In the genomic region with DNA sequence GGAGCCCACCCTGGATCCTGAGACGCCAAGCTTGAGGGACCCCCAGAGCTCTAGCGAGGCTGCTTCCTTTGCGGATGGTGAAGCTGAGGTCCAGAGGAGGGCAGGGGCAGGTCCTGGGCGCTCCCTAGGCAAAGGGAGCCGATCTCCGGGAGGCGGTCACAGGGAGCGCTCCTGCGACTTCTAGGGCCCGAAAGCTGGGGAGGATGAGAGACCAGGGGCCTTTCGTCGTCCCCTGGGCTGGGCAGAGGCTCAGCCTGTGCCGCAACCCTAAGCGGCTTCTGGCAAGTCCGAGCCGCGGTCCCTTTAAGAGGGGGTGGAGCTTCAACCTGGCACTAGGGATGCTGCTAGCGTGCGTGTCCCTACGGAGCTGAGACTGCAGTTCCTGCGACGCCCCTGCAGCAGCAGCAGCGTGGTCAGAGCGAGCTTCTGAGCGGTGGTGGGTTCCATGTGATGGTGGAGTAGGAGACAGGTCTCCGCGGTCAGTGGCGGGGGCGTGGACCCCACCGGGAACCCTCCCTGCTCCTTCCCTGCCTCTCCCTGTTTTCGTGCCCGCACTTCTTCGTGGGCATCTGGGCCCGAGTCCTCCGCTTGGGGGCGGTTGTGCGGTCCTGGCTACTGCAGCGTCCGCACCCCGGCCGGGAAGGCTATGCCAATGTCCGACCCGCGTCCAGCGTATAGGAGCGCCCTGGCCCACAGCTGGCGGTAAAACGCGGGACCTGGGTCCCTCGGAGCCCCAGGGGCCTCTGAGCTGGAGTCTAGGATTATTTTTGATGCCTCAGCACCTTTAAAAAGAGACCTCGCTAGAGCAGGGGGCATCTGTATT, we compare ENCODE assay signal across 1 cellular context.
TF ChIP-seq lines count a peak whose summit lies in the region.

No MANE protein-coding gene starts in this region.

TF ChIP-seq in GM12878, 131 proteins besides CTCF, POLR2A, EP300 and RAD21 (continued from another document and continues in another):
- TF ChIP-seq ZBTB40 (IDR thresholded peaks at IDR 0.05; ENCODE audit: borderline replicate concordance) (no peak), ATF2 (IDR thresholded peaks at IDR 0.05; ENCODE audit: low read length) (no peak), PKNOX1 (IDR thresholded peaks at IDR 0.05) (no peak), ZBTB11 (CRISPR knock-in tag; IDR thresholded peaks at IDR 0.05) (no peak), SMARCA5 (IDR thresholded peaks at IDR 0.05) (no peak; the same call in 1 of the 2 replicates), SUZ12 (IDR thresholded peaks at IDR 0.05; ENCODE audit: unreplicated experiment) (no peak), SREBF1 (IDR thresholded peaks at IDR 0.05; ENCODE audit: low read length) (no peak), FOXK2 (IDR thresholded peaks at IDR 0.05) (no peak), POU2F2 (IDR thresholded peaks at IDR 0.05; ENCODE audit: borderline replicate concordance, low read depth, low read length) (peak; percentile 71; the same call in 2 of the 3 replicates), LARP7 (IDR thresholded peaks at IDR 0.05) (no peak), RELB (IDR thresholded peaks at IDR 0.05; ENCODE audit: low read depth) (0 out of 2 replicates have a peak, but pooled peaks have one; percentile 57), POLR2AphosphoS2 (IDR thresholded peaks at IDR 0.05; ENCODE audit: low read depth, low read length) (0 out of 2 replicates have a peak, but pooled peaks have one; percentile 59), MEF2A (IDR thresholded peaks at IDR 0.05; ENCODE audit: insufficient read depth, low read depth, low read length) (no peak), NRF1 (conservative IDR thresholded peaks at IDR 0.05; ENCODE audit: low read depth, low read length) (no peak), EGR1 (IDR thresholded peaks at IDR 0.05; ENCODE audit: borderline replicate concordance in 1 of 2, low read depth in 2 of 2, low read length in 2 of 2) (0 out of 3 replicates have a peak, but pooled peaks of 1 of the 2 experiments have one; percentile 44), NR2F1 (conservative IDR thresholded peaks at IDR 0.05) (0 out of 2 replicates have a peak, but pooled peaks have one; percentile 51), SMAD1 (IDR thresholded peaks at IDR 0.05; ENCODE audit: low read depth, partially characterized antibody) (no peak), ZZZ3 (IDR thresholded peaks at IDR 0.05; ENCODE audit: control insufficient read depth, insufficient read length, low read depth) (no peak)
- TF ChIP-seq, protein P1, sequence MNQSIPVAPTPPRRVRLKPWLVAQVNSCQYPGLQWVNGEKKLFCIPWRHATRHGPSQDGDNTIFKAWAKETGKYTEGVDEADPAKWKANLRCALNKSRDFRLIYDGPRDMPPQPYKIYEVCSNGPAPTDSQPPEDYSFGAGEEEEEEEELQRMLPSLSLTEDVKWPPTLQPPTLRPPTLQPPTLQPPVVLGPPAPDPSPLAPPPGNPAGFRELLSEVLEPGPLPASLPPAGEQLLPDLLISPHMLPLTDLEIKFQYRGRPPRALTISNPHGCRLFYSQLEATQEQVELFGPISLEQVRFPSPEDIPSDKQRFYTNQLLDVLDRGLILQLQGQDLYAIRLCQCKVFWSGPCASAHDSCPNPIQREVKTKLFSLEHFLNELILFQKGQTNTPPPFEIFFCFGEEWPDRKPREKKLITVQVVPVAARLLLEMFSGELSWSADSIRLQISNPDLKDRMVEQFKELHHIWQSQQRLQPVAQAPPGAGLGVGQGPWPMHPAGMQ (IDR thresholded peaks at IDR 0.05; ENCODE audit: borderline replicate concordance), result no peak
- TF ChIP-seq, protein P2, sequence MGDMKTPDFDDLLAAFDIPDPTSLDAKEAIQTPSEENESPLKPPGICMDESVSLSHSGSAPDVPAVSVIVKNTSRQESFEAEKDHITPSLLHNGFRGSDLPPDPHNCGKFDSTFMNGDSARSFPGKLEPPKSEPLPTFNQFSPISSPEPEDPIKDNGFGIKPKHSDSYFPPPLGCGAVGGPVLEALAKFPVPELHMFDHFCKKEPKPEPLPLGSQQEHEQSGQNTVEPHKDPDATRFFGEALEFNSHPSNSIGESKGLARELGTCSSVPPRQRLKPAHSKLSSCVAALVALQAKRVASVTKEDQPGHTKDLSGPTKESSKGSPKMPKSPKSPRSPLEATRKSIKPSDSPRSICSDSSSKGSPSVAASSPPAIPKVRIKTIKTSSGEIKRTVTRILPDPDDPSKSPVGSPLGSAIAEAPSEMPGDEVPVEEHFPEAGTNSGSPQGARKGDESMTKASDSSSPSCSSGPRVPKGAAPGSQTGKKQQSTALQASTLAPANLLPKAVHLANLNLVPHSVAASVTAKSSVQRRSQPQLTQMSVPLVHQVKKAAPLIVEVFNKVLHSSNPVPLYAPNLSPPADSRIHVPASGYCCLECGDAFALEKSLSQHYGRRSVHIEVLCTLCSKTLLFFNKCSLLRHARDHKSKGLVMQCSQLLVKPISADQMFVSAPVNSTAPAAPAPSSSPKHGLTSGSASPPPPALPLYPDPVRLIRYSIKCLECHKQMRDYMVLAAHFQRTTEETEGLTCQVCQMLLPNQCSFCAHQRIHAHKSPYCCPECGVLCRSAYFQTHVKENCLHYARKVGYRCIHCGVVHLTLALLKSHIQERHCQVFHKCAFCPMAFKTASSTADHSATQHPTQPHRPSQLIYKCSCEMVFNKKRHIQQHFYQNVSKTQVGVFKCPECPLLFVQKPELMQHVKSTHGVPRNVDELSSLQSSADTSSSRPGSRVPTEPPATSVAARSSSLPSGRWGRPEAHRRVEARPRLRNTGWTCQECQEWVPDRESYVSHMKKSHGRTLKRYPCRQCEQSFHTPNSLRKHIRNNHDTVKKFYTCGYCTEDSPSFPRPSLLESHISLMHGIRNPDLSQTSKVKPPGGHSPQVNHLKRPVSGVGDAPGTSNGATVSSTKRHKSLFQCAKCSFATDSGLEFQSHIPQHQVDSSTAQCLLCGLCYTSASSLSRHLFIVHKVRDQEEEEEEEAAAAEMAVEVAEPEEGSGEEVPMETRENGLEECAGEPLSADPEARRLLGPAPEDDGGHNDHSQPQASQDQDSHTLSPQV (IDR thresholded peaks at IDR 0.05), result no peak
- TF ChIP-seq, protein P3, sequence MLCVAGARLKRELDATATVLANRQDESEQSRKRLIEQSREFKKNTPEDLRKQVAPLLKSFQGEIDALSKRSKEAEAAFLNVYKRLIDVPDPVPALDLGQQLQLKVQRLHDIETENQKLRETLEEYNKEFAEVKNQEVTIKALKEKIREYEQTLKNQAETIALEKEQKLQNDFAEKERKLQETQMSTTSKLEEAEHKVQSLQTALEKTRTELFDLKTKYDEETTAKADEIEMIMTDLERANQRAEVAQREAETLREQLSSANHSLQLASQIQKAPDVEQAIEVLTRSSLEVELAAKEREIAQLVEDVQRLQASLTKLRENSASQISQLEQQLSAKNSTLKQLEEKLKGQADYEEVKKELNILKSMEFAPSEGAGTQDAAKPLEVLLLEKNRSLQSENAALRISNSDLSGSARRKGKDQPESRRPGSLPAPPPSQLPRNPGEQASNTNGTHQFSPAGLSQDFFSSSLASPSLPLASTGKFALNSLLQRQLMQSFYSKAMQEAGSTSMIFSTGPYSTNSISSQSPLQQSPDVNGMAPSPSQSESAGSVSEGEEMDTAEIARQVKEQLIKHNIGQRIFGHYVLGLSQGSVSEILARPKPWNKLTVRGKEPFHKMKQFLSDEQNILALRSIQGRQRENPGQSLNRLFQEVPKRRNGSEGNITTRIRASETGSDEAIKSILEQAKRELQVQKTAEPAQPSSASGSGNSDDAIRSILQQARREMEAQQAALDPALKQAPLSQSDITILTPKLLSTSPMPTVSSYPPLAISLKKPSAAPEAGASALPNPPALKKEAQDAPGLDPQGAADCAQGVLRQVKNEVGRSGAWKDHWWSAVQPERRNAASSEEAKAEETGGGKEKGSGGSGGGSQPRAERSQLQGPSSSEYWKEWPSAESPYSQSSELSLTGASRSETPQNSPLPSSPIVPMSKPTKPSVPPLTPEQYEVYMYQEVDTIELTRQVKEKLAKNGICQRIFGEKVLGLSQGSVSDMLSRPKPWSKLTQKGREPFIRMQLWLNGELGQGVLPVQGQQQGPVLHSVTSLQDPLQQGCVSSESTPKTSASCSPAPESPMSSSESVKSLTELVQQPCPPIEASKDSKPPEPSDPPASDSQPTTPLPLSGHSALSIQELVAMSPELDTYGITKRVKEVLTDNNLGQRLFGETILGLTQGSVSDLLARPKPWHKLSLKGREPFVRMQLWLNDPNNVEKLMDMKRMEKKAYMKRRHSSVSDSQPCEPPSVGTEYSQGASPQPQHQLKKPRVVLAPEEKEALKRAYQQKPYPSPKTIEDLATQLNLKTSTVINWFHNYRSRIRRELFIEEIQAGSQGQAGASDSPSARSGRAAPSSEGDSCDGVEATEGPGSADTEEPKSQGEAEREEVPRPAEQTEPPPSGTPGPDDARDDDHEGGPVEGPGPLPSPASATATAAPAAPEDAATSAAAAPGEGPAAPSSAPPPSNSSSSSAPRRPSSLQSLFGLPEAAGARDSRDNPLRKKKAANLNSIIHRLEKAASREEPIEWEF (IDR thresholded peaks at IDR 0.05; ENCODE audit: insufficient replicate concordance, low read depth, low read length), result no peak
